27 cellular contexts compared by ENCODE assay signal in the genomic region with DNA sequence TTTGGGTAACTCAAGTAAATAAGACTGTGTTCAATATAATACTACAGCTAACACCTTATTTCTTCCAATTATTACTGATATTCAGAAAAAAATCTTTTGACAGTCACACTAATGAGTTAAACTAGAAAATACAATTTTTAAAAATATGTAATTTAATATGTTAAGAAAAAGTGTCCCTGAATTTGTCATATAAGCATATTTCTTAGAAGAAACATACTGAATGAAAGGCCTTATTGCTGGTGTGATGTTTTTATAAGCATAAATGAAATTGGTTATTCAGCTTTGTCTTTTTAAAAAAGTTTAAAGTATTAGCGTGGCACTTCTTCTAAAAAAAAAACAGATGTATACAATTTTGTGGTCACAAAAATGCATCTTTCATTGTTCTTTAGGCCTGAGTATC.
"Had no signal": no experiment of that assay in that cellular context is flagged by ENCODE, and none has a peak within 500 bp of the region (broad histone marks: within the 10 kb centered on the region; RNA-seq: fewer than 3 reads in every experiment).

No MANE protein-coding gene starts in this region.

- H3K4me1 ChIP-seq: stomach, suprapubic skin, testis, thyroid gland, transverse colon, upper lobe of left lung, upper lobe of right lung, uterus, vagina had no signal

- H3K9me3 ChIP-seq: stomach, suprapubic skin, testis, thoracic aorta, thyroid gland, tibial artery, tibial nerve, transverse colon, upper lobe of left lung, upper lobe of right lung, uterus, vagina had no signal

- DNase-seq: stimulated activated CD4-positive, alpha-beta T cell treated with anti-CD3 and anti-CD28 coated beads, Interleukin-2, amount 100 ng/mL, for 48 hours; stimulated activated CD4-positive, alpha-beta T cell treated with anti-CD3 and anti-CD28 coated beads, Interleukin-4, amount 100 ng/mL, for 1 hour; stimulated activated CD4-positive, alpha-beta T cell treated with anti-CD3 and anti-CD28 coated beads, Interleukin-4, amount 100 ng/mL, for 24 hours; stimulated activated CD4-positive, alpha-beta T cell treated with anti-CD3 and anti-CD28 coated beads, Interleukin-4, amount 100 ng/mL, for 4 hours; stimulated activated CD8-positive, alpha-beta memory T cell treated with anti-CD3 and anti-CD28 coated beads, Interleukin-4, amount 100 ng/mL, for 48 hours; stimulated activated naive B cell treated with anti-CD40 and anti-IgM and Interleukin-4, amounts not matched to agents 10 μg/mL and 1 μg/mL and 100 μg/mL, for 72 hours; stimulated activated naive CD4-positive, alpha-beta T cell; stimulated activated naive CD4-positive, alpha-beta T cell treated with Interleukin-2 at 50 U/mL for 16 hours; stimulated activated naive CD8-positive, alpha-beta T cell treated with anti-CD3 and anti-CD28 coated beads, Interleukin-15, amount 100 ng/mL, for 72 hours; stimulated activated naive CD8-positive, alpha-beta T cell treated with anti-CD3 and anti-CD28 coated beads, Interleukin-15, Interleukin-2, amounts not matched to agents 100 U/mL and 50 U/mL, for 24 hours; stomach; substantia nigra; testis; thyroid gland; tibial artery; transverse colon; trophoblast cell; upper lobe of left lung; upper lobe of right lung; uterus had no signal

- ATAC-seq: stimulated activated effector memory CD8-positive, alpha-beta T cell treated with anti-CD3 and anti-CD28 coated beads, Interleukin-12 subunit alpha, Interleukin-12 subunit beta, amount 100 ng/mL, for 72 hours; stimulated activated memory B cell treated with anti-CD40 and anti-IgM and Interleukin-4, amounts not matched to agents 10 μg/mL and 1 μg/mL and 100 μg/mL, for 72 hours; stimulated activated naive B cell treated with anti-CD40 and anti-IgM and Interleukin-4, amounts not matched to agents 10 μg/mL and 1 μg/mL and 100 μg/mL, for 72 hours; stimulated activated naive CD8-positive, alpha-beta T cell treated with anti-CD3 and anti-CD28 coated beads, Interleukin-15, amount 100 ng/mL, for 72 hours; stimulated activated naive CD8-positive, alpha-beta T cell treated with anti-CD3 and anti-CD28 coated beads, Interleukin-15, Interleukin-2, amounts not matched to agents 100 U/mL and 50 U/mL, for 24 hours; upper lobe of right lung had no signal

- FAIRE-seq: urothelium cell line had no signal

- H3K27me3 ChIP-seq: stomach, suprapubic skin, testis, thyroid gland, tibial artery, tibial nerve, transverse colon, upper lobe of left lung, upper lobe of right lung, uterus, vagina had no signal

- H3K27ac ChIP-seq: stomach, suprapubic skin, testis, thoracic aorta, thyroid gland, tibial artery, tibial nerve, transverse colon, upper lobe of left lung, upper lobe of right lung, uterus, vagina had no signal

- H3K36me3 ChIP-seq: stomach, suprapubic skin, thoracic aorta, thyroid gland, tibial artery, tibial nerve, transverse colon, upper lobe of left lung, upper lobe of right lung, uterus, vagina had no signal

- H3K4me3 ChIP-seq: stomach, suprapubic skin, testis, thoracic aorta, thyroid gland, tibial artery, tibial nerve, transverse colon, upper lobe of left lung, upper lobe of right lung, uterus, vagina had no signal
